ENCODE assay signal across 21 cellular contexts in the genomic region with DNA sequence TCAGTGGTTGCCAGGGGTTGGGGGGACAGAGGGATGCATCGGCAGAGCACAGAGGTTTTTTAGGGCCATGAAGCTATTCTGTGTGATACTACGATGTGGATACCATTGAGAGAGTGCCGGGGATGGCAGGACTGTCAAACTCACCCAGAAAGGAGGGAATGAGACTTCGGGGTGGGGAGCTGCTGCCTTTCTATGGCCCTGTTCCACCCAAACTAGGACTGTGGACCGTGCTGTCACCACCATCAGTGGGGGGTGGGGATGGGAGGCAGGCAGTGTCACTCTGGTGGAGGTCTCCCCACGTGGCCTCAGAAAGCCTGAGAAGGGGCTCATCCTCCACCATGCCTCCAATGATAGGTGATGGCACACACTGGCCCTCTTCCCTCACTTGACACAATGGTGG.
A peak's percentile ranks its signal among the peaks of the same experiment; 100 is the strongest.
DNase-seq lines count a peak whose midpoint lies in the region; TF ChIP-seq lines count a peak whose summit lies in the region.
"Had no signal": no experiment of that assay in that cellular context is flagged by ENCODE, and none has a peak within 500 bp of the region (broad histone marks: within the 10 kb centered on the region; RNA-seq: fewer than 3 reads in every experiment).

No MANE protein-coding gene starts in this region.

- 84 to 94% (median 89%) methylated on average over 6 of the region's 6 CpGs for WGBS in spleen, 5 donors

- in situ Hi-C loops in brain microvascular endothelial cell (cut with HindIII; ENCODE audit: low pct_ligation_motif_present, low sequenced_read_pairs), result no loop called here

- H3K36me3 ChIP-seq in spleen (no peaks in the 10 kb centered on the region), brain microvascular endothelial cell (replicated peaks) (no peaks in the 10 kb centered on the region)
- H3K36me3 ChIP-seq: BE2C, HAP-1 had no signal

- no peaks in the 10 kb centered on the region for H3K9me3 ChIP-seq in spleen
- H3K9me3 ChIP-seq: BE2C, HAP-1 had no signal

- no peak overlapping the region for H3K4me3 ChIP-seq in spleen
- no peak overlapping the region for H3K4me3 ChIP-seq in brain microvascular endothelial cell (ENCODE audit: low read depth, low read length)
- H3K4me3 ChIP-seq: GM12878, GM23248, HAP-1 had no signal

- TF ChIP-seq CTCF in neural crest cell (conservative IDR thresholded peaks at IDR 0.05), result no peak
- no peak for TF ChIP-seq CTCF in spleen (IDR thresholded peaks at IDR 0.05 in 8 of 11, conservative IDR thresholded peaks at IDR 0.05 in 3 of 11)
- TF ChIP-seq CTCF in brain microvascular endothelial cell (IDR thresholded peaks at IDR 0.05; ENCODE audit: low read depth, low read length, missing control alignments), result no peak

- intact Hi-C loops in spleen (cut with DNase I; ENCODE audit: low total_unique reads), result no loop called here

- no peaks in the 10 kb centered on the region for H3K36me3 Mint-ChIP-seq in neural crest cell (ENCODE audit: low read depth)
- H3K36me3 Mint-ChIP-seq: CD4-positive, CD25-positive, alpha-beta regulatory T cell had no signal

- H3K27me3 ChIP-seq in spleen (replicated peaks in 1 of 7) (no peaks in the 10 kb centered on the region), brain microvascular endothelial cell (replicated peaks) (no peaks in the 10 kb centered on the region)
- H3K27me3 ChIP-seq: BE2C had no signal

- H3K27ac ChIP-seq in spleen, result no peak overlapping the region
- H3K27ac ChIP-seq in brain microvascular endothelial cell, result no peak overlapping the region
- H3K27ac ChIP-seq: GM23248 had no signal

- DNase-seq in islet precursor cell, result peak; percentile 38
- no peak for DNase-seq in neural crest cell (ENCODE audit: low read depth, low spot score)
- peak; percentile 48 for DNase-seq in spleen
- DNase-seq in ureter (ENCODE audit: low spot score), result peak; percentile 22
- DNase-seq in activated naive CD4-positive, alpha-beta T cell treated with Interleukin-2 at 50 U/mL for 16 hours, result no peak
- no peak for DNase-seq in dedifferentiated amniotic fluid mesenchymal stem cell (ENCODE audit: extremely low spot score)
- DNase-seq in OCI-M2 (lab: John Stamatoyannopoulos, UW; ENCODE audit: unreplicated experiment), result no peak
- DNase-seq in brain microvascular endothelial cell, result no peak
- DNase-seq: ACHN; BE2C; C1 segment of cervical spinal cord; CD4-positive, CD25-positive, alpha-beta regulatory T cell; CD8-positive, alpha-beta memory T cell; COR-L47; DMS 273 treated with DMSO at 0.1 percent for 48 hours; DMS53; DND-41; EL; GM23248 had no signal

- no peak overlapping the region for H3K4me3 Mint-ChIP-seq in neural crest cell
- H3K4me3 Mint-ChIP-seq: CD4-positive, CD25-positive, alpha-beta regulatory T cell; CD8-positive, alpha-beta memory T cell had no signal

- peaks cover 0 to 8% (median 3%) of the 10 kb centered on the region in 6 donors for H3K4me1 ChIP-seq in spleen
- H3K4me1 ChIP-seq: BE2C, HAP-1 had no signal

- H3K27ac Mint-ChIP-seq in neural crest cell (ENCODE audit: unreplicated experiment), result peak overlapping the region; percentile 10
- H3K27ac Mint-ChIP-seq: CD4-positive, CD25-positive, alpha-beta regulatory T cell; CD8-positive, alpha-beta memory T cell had no signal

- peaks cover 17% of the 10 kb centered on the region for H3K4me1 Mint-ChIP-seq in neural crest cell
- H3K4me1 Mint-ChIP-seq: CD4-positive, CD25-positive, alpha-beta regulatory T cell had no signal

- no peaks in the 10 kb centered on the region for H3K27me3 Mint-ChIP-seq in neural crest cell (ENCODE audit: low read depth)

- no peak for TF ChIP-seq POLR2A in spleen (IDR thresholded peaks at IDR 0.05)

- no peaks in the 10 kb centered on the region for H3K9me3 Mint-ChIP-seq in neural crest cell
- H3K9me3 Mint-ChIP-seq: CD8-positive, alpha-beta memory T cell had no signal

Comparison
In these comparisons a context has a peak if more than half of its experiments do, and no peak if none do; other contexts are left out.
1. DNase-seq: peak in islet precursor cell (single experiment), spleen (single experiment) and ureter (single experiment); none in neural crest cell (single experiment), activated naive CD4-positive, alpha-beta T cell treated with Interleukin-2 at 50 U/mL for 16 hours (single experiment), dedifferentiated amniotic fluid mesenchymal stem cell (single experiment), OCI-M2 (single experiment) and brain microvascular endothelial cell (single experiment).